10 cellular contexts compared by ENCODE assay signal in the genomic region with DNA sequence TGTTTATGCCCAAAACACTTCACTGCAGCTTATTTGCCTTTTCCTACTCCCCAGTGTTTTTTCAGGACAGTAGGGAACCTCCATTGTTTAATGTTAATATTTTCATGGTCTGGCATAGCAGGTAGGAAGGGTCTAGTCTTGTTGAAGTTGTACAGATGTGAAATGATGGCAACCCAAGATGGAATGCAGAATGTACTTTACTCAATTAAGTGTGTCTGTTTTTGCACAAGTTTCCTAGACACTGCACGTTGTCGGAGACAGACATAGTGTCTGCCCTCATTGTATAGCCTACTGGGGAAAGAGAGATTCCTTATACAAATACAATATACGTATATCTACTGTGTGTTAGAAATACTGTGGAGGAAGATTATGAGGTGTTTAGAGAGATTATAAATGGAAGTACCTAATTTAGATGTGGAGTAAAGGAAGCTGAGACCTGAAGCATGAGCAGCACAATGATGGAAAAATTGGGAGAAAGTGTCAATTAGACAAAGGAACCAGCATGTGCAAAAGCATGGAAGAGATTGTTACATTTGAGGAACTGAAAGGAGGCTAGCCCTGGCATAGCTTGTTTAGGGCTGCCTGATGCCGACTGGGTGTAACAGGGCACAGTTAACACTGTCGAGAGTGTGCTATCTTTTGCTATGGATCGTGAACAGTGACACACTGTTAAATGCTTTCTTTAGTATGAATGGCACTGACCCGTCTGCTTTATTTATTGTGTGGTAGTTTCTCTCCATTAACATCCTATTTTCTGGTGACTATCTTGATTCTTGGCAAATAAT. TPM values are rescaled to one million over a fixed set of nuclear protein-coding genes. Genes with fewer than 3 reads are reported as not detected.
DNase-seq lines count a peak whose midpoint lies in the region; ATAC-seq, FAIRE-seq and TF ChIP-seq lines count a peak whose summit lies in the region.
"Had no signal": no experiment of that assay in that cellular context is flagged by ENCODE, and none has a peak within 500 bp of the region (broad histone marks: within the 10 kb centered on the region; RNA-seq: fewer than 3 reads in every experiment).

No MANE protein-coding gene starts in this region.

- no peak for TF ChIP-seq POLR2A in esophagus muscularis mucosa (IDR thresholded peaks at IDR 0.05; ENCODE audit: low read depth)

- H3K27ac ChIP-seq in KMS-11 (peak overlapping the region; percentile 88; the same call in 1 of the 2 replicates), esophagus muscularis mucosa (replicated peaks in 1 of 4) (peak overlapping the region; percentile 25 to 71 (median 52))

- DNase-seq in esophagus muscularis mucosa (ENCODE audit: extremely low spot score) (no peak), superior temporal gyrus (ENCODE audit: extremely low spot score) (peak; percentile 75), DMS53 (lab: John Stamatoyannopoulos, UW) (no peak), NCI-H146 treated with DMSO at 0.1 percent for 48 hours (lab: John Stamatoyannopoulos, UW; ENCODE audit: unreplicated experiment) (no peak), D721Med (ENCODE audit: insufficient read length, low spot score) (no peak)
- DNase-seq in central memory CD4-positive, alpha-beta T cell, result no peak
- DNase-seq: Caco-2, NCI-H1105 treated with DMSO at 0.1 percent for 48 hours had no signal

- TF ChIP-seq EP300 in esophagus muscularis mucosa (IDR thresholded peaks at IDR 0.05), result no peak

- H3K9ac ChIP-seq in KMS-11, result no peak overlapping the region

- H3K4me1 ChIP-seq in KMS-11 (ENCODE audit: low read depth, poor library complexity, severe bottlenecking) (peaks cover 84% of the 10 kb centered on the region), esophagus muscularis mucosa (peaks cover 27 to 65% (median 64%) of the 10 kb centered on the region in 4 donors)
- H3K4me1 ChIP-seq: Caco-2 had no signal

- TF ChIP-seq CTCF in KMS-11 (conservative IDR thresholded peaks at IDR 0.05; ENCODE audit: low read depth, low read length) (no peak), esophagus muscularis mucosa (IDR thresholded peaks at IDR 0.05) (no peak), D721Med (IDR thresholded peaks at IDR 0.05; ENCODE audit: insufficient read depth, missing control alignments) (no peak)

- WGBS in esophagus muscularis mucosa, result 62% methylated on average over 7 of the region's 7 CpGs

- no peaks in the 10 kb centered on the region for H3K9me3 ChIP-seq in esophagus muscularis mucosa
- H3K9me3 ChIP-seq: Caco-2 had no signal

- H4K20me1 ChIP-seq in KMS-11 (ENCODE audit: insufficient read depth), result no peaks in the 10 kb centered on the region

- peak overlapping the region; percentile 98 for H3K4me2 ChIP-seq in KMS-11

- H3K27me3 ChIP-seq in KMS-11 (ENCODE audit: insufficient read depth, low read depth) (no peaks in the 10 kb centered on the region), esophagus muscularis mucosa (no peaks in the 10 kb centered on the region)

- no peaks in the 10 kb centered on the region for H3K36me3 ChIP-seq in KMS-11 (ENCODE audit: insufficient read depth)
- peaks cover 0 to 16% (median 9%) of the 10 kb centered on the region in 4 donors for H3K36me3 ChIP-seq in esophagus muscularis mucosa

- peaks cover 96% of the 10 kb centered on the region for H3K79me2 ChIP-seq in KMS-11 (ENCODE audit: insufficient read depth, low read depth)

- intact Hi-C loops in esophagus muscularis mucosa (cut with DNase I), result no loop called here

- no peak overlapping the region for H2AFZ ChIP-seq in KMS-11 (ENCODE audit: low read depth)

- no peak for FAIRE-seq in D721Med (lab: Jason Lieb, UNC)

- peak; percentile 52 for ATAC-seq in GM19351 (IDR thresholded peaks at IDR 0.05; ENCODE audit: unreplicated experiment)

- no peak overlapping the region for H3K4me3 ChIP-seq in KMS-11 (IDR thresholded peaks at IDR 0.05; ENCODE audit: insufficient read depth, low read depth, low read length)
- H3K4me3 ChIP-seq in esophagus muscularis mucosa, result peak overlapping the region; percentile 6 to 28 (median 16)

RNA-seq across cellular contexts. Expression of gene CPEB2, which starts 18.4 kb away (rescaled TPM):
- 10 to 100 TPM; 23.7 to 35.7 (median 25.6) TPM for total RNA-seq in esophagus muscularis mucosa
